In the genomic region with DNA sequence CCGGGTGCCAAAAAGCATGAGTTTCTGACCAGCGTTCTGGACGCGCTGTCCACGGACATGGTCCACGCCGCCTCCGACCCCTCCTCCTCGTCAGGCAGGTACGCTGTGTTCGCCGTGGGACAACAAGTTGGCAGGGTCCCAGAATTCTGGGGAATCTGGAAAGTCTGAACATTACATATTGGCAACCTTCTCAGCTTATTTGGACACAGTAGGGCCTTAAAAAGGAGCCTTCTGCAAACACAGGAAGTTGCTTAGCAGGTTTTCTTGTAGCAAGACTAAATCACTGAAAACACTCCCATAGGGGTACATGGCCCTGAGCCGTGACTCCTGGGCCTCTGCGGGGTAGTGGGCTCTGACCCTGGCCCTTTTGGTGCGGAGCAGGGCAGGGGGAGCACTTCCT, we compare ENCODE assay signal across 15 cellular contexts.
"Had no signal": no experiment of that assay in that cellular context is flagged by ENCODE, and none has a peak within 500 bp of the region (broad histone marks: within the 10 kb centered on the region; RNA-seq: fewer than 3 reads in every experiment).

No MANE protein-coding gene starts in this region.

- H3K4me3 ChIP-seq: dorsolateral prefrontal cortex, heart left ventricle, right lobe of liver, suprapubic skin had no signal

- H3K27ac ChIP-seq: dorsolateral prefrontal cortex, foreskin keratinocyte, heart left ventricle, right lobe of liver, suprapubic skin had no signal

- H3K36me3 ChIP-seq: right lobe of liver, suprapubic skin had no signal

- H3K9me3 ChIP-seq: heart left ventricle, right lobe of liver, suprapubic skin had no signal

- H3K4me1 ChIP-seq: foreskin keratinocyte, right lobe of liver, suprapubic skin had no signal

- DNase-seq: activated CD4-positive, alpha-beta memory T cell treated with anti-CD3 and anti-CD28 coated beads for 36 hours; activated CD4-positive, alpha-beta T cell treated with anti-CD3 and anti-CD28 coated beads for 1 hour; activated effector memory CD4-positive, alpha-beta T cell treated with anti-CD3 and anti-CD28 coated beads, Interleukin-2, amount 50 U/mL, for 16 hours; activated naive CD8-positive, alpha-beta T cell treated with anti-CD3 and anti-CD28 coated beads for 36 hours; activated T-cell treated with anti-CD3 and anti-CD28 coated beads, Interleukin-2, amount 50 U/mL, for 4 hours; dorsolateral prefrontal cortex; foreskin keratinocyte; heart left ventricle; islet precursor cell; left ventricle myocardium superior; midbrain; naive B cell; right lobe of liver; stimulated activated naive CD4-positive, alpha-beta T cell had no signal

- ATAC-seq: activated T-cell treated with anti-CD3 and anti-CD28 coated beads, Interleukin-2, amount 50 U/mL, for 4 hours; foreskin keratinocyte; left ventricle myocardium superior; right lobe of liver had no signal

- H3K27me3 ChIP-seq: foreskin keratinocyte, right lobe of liver had no signal
